2 cellular contexts compared by ENCODE assay signal in genomic region chr4:87078987-87079469, GRCh38.
TF ChIP-seq lines count a peak whose summit lies in the region.

No MANE protein-coding gene starts in this region.

TF ChIP-seq in IMR-90, 13 proteins besides CTCF, POLR2A, EP300 and RAD21:
- TF ChIP-seq MAFK (IDR thresholded peaks at IDR 0.05; ENCODE audit: low read depth, low read length) = peak; percentile 18; the same call in 1 of the 2 replicates
- TF ChIP-seq SMC3 (IDR thresholded peaks at IDR 0.05; ENCODE audit: low read depth, low read length) = peak; percentile 16; the same call in 1 of the 2 replicates
- no peak for TF ChIP-seq ELK1 (IDR thresholded peaks at IDR 0.05; ENCODE audit: borderline replicate concordance, low read depth, low read length)
- TF ChIP-seq CEBPB (IDR thresholded peaks at IDR 0.05; ENCODE audit: low read depth, low read length) = peak; percentile 96

TF ChIP-seq in H1, 55 proteins besides CTCF, POLR2A, EP300 and RAD21:
- TF ChIP-seq KDM4A (IDR thresholded peaks at IDR 0.05; ENCODE audit: low read depth, low read length, severe bottlenecking) = no peak
- TF ChIP-seq CREB1 (IDR thresholded peaks at IDR 0.05) = no peak
